In the genomic region with DNA sequence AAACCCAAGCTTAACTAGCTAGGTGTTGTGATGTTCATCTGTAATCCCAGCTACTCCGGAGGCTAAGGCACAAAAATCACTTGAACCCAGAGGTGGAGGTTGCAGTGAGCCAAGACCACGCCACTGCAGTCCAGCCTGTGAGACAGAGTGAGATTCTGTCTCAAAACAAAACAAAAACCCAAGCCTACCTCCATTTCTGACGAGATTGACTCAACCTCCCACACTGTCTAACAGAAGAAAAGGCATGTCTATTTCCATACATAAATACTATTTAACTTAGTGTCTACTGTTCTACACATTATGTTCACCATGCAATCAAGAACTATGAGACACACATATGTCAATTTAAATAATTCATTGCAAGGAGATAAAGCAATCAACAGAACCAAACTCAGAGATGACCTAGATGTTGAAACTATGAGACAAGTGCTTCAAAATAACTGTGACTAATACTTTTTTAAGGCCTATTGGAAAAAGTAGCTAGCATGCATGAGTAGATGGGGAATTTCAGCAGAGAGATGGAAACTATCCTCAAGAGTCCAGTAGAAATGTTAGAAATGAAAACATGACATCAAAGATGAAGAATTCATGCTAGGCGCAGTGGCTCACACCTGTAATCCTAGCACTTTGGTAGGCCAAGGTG, we compare ENCODE assay signal across 8 cellular contexts.
DNase-seq lines count a peak whose midpoint lies in the region; ATAC-seq lines count a peak whose summit lies in the region.
"Had no signal": no experiment of that assay in that cellular context is flagged by ENCODE, and none has a peak within 500 bp of the region (broad histone marks: within the 10 kb centered on the region; RNA-seq: fewer than 3 reads in every experiment).

No MANE protein-coding gene starts in this region.

- ATAC-seq in GM18502 (IDR thresholded peaks at IDR 0.05; ENCODE audit: poor library complexity, unreplicated experiment) (peak; percentile 85), GM19025 (IDR thresholded peaks at IDR 0.05; ENCODE audit: low read depth, unreplicated experiment) (peak; percentile 61), HG02870 (IDR thresholded peaks at IDR 0.05; ENCODE audit: unreplicated experiment) (peak; percentile 78)

- DNase-seq in activated T-helper 2 cell treated with anti-CD3 and anti-CD28 coated beads, Interferon-gamma antibody, Interleukin-2, Interleukin-4, amounts not matched to agents 10 μg/mL and 5 μg/mL and 100 μg/mL, durations not matched to agents 14 hours and 24 hours and 36 hours (ENCODE audit: low spot score) = no peak
- DNase-seq in effector CD8-positive, alpha-beta T cell (lab: John Stamatoyannopoulos, UW) = no peak
- DNase-seq in NCI-H1105 treated with DMSO at 0.1 percent for 48 hours (lab: John Stamatoyannopoulos, UW) (no peak), NCI-H2029 treated with DMSO at 0.1 percent for 48 hours (lab: John Stamatoyannopoulos, UW) (no peak)

- H3K9me3 Mint-ChIP-seq in activated T-helper 2 cell treated with anti-CD3 and anti-CD28 coated beads, Interferon-gamma antibody, Interleukin-2, Interleukin-4, amounts not matched to agents 10 μg/mL and 5 μg/mL and 100 μg/mL, durations not matched to agents 14 hours and 24 hours and 36 hours = peaks cover 4% of the 10 kb centered on the region
- H3K9me3 Mint-ChIP-seq: memory B cell had no signal

- H3K27me3 Mint-ChIP-seq in activated T-helper 2 cell treated with anti-CD3 and anti-CD28 coated beads, Interferon-gamma antibody, Interleukin-2, Interleukin-4, amounts not matched to agents 10 μg/mL and 5 μg/mL and 100 μg/mL, durations not matched to agents 14 hours and 24 hours and 36 hours (ENCODE audit: low read depth) = no peaks in the 10 kb centered on the region

- H3K4me3 Mint-ChIP-seq in activated T-helper 2 cell treated with anti-CD3 and anti-CD28 coated beads, Interferon-gamma antibody, Interleukin-2, Interleukin-4, amounts not matched to agents 10 μg/mL and 5 μg/mL and 100 μg/mL, durations not matched to agents 14 hours and 24 hours and 36 hours (ENCODE audit: low read depth) = peak overlapping the region; percentile 6
- H3K4me3 Mint-ChIP-seq: memory B cell had no signal

- intact Hi-C loops in activated T-helper 2 cell treated with anti-CD3 and anti-CD28 coated beads, Interferon-gamma antibody, Interleukin-2, Interleukin-4, amounts not matched to agents 10 μg/mL and 5 μg/mL and 100 μg/mL, durations not matched to agents 14 hours and 24 hours and 36 hours (cut with micrococcal nuclease) = loop anchor here (1.0 kb wide), 1 partner anchor 271 kb away; no protein-coding TSS in a partner anchor

- H3K4me1 Mint-ChIP-seq in activated T-helper 2 cell treated with anti-CD3 and anti-CD28 coated beads, Interferon-gamma antibody, Interleukin-2, Interleukin-4, amounts not matched to agents 10 μg/mL and 5 μg/mL and 100 μg/mL, durations not matched to agents 14 hours and 24 hours and 36 hours (ENCODE audit: low read depth) = peaks cover 26% of the 10 kb centered on the region
- H3K4me1 Mint-ChIP-seq: memory B cell had no signal

- peak overlapping the region; percentile 86 for H3K27ac Mint-ChIP-seq in activated T-helper 2 cell treated with anti-CD3 and anti-CD28 coated beads, Interferon-gamma antibody, Interleukin-2, Interleukin-4, amounts not matched to agents 10 μg/mL and 5 μg/mL and 100 μg/mL, durations not matched to agents 14 hours and 24 hours and 36 hours
- H3K27ac Mint-ChIP-seq: memory B cell had no signal

- H3K36me3 Mint-ChIP-seq in activated T-helper 2 cell treated with anti-CD3 and anti-CD28 coated beads, Interferon-gamma antibody, Interleukin-2, Interleukin-4, amounts not matched to agents 10 μg/mL and 5 μg/mL and 100 μg/mL, durations not matched to agents 14 hours and 24 hours and 36 hours (ENCODE audit: low read depth) = no peaks in the 10 kb centered on the region
- H3K36me3 Mint-ChIP-seq: memory B cell had no signal
